In the genomic region with DNA sequence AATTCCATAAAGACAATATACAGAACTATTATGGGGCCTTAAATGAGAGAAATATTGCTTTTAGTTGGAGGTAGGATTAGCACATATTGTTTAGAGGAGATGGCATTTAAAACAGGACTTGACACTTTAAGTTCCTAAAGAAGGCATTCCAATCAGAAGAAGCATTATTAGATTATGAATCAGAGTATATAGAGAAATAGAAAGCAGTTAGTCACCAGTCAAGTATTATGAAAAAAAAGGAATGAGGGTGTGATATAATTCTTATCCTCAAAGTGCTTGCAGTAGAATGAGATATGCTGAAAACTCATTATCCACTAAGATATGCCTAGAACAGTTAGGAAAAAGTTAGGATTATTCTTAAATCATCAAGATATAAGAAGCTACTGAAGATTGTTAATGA, we compare ENCODE assay signal across 24 cellular contexts.
DNase-seq lines count a peak whose midpoint lies in the region; ATAC-seq, FAIRE-seq and TF ChIP-seq lines count a peak whose summit lies in the region.
"Had no signal": no experiment of that assay in that cellular context is flagged by ENCODE, and none has a peak within 500 bp of the region (broad histone marks: within the 10 kb centered on the region; RNA-seq: fewer than 3 reads in every experiment).

No MANE protein-coding gene starts in this region.

- H3K36me3 ChIP-seq in GM23248 (ENCODE audit: low read depth) (no peaks in the 10 kb centered on the region), astrocyte (ENCODE audit: insufficient read depth, low read length) (no peaks in the 10 kb centered on the region), skeletal muscle satellite cell (ENCODE audit: insufficient read depth, low read length) (no peaks in the 10 kb centered on the region)
- H3K36me3 ChIP-seq: SJCRH30 had no signal

- H3K9ac ChIP-seq in GM23248 = no peak overlapping the region
- no peak overlapping the region for H3K9ac ChIP-seq in astrocyte (ENCODE audit: low read length)
- H3K9ac ChIP-seq in skeletal muscle satellite cell (ENCODE audit: low read depth, low read length) = no peak overlapping the region

- peaks cover 3% of the 10 kb centered on the region for H3K9me3 Mint-ChIP-seq in astrocyte (ENCODE audit: unreplicated experiment)
- H3K9me3 Mint-ChIP-seq in natural killer cell treated with Interleukin-12 subunit alpha and Interleukin-12 subunit beta and Interleukin-15 and Interleukin-18, amount 100 ng/mL, for 72 hours = peaks cover 18% of the 10 kb centered on the region

- H3K4me2 ChIP-seq in GM23248 (ENCODE audit: unreplicated experiment) = peak overlapping the region; percentile 69
- H3K4me2 ChIP-seq in astrocyte (ENCODE audit: low read length) = peak overlapping the region; percentile 33
- H3K4me2 ChIP-seq in skeletal muscle satellite cell (ENCODE audit: low read length) = peak overlapping the region; percentile 28

- in situ Hi-C loops in GM23248 (cut with MboI) = no loop called here

- H4K20me1 ChIP-seq in GM23248 (ENCODE audit: insufficient read depth) = no peaks in the 10 kb centered on the region
- no peaks in the 10 kb centered on the region for H4K20me1 ChIP-seq in astrocyte (ENCODE audit: insufficient read depth, low read length)

- peaks cover 5% of the 10 kb centered on the region for H3K4me1 Mint-ChIP-seq in astrocyte (ENCODE audit: low read depth, unreplicated experiment)
- H3K4me1 Mint-ChIP-seq in natural killer cell treated with Interleukin-12 subunit alpha and Interleukin-12 subunit beta and Interleukin-15 and Interleukin-18, amount 100 ng/mL, for 72 hours (ENCODE audit: low read depth in 2 of 2) = no peaks in the 10 kb centered on the region
- H3K4me1 Mint-ChIP-seq: activated naive CD8-positive, alpha-beta T cell treated with anti-CD3 and anti-CD28 coated beads, Interleukin-2, amount 10 ng/mL, durations not matched to agents 7 days and 5 days; CD14-positive monocyte; stimulated activated memory B cell treated with anti-CD40 and anti-IgM and Interleukin-4, amounts not matched to agents 10 μg/mL and 1 μg/mL and 100 μg/mL, for 72 hours had no signal

- intact Hi-C loops in left colon (cut with DNase I, micrococcal nuclease) = no loop called here

- no peaks in the 10 kb centered on the region for H3K9me2 ChIP-seq in GM23248 (ENCODE audit: insufficient read depth)

- 0 out of 2 replicates have a peak overlapping the region, but pooled peaks have one; percentile 13 for H2AFZ ChIP-seq in GM23248
- H2AFZ ChIP-seq in astrocyte (ENCODE audit: low read depth, low read length) = no peak overlapping the region

- no peaks in the 10 kb centered on the region for H3K36me3 Mint-ChIP-seq in astrocyte (ENCODE audit: low read depth, unreplicated experiment)
- no peaks in the 10 kb centered on the region for H3K36me3 Mint-ChIP-seq in natural killer cell treated with Interleukin-12 subunit alpha and Interleukin-12 subunit beta and Interleukin-15 and Interleukin-18, amount 100 ng/mL, for 72 hours
- H3K36me3 Mint-ChIP-seq: activated naive CD8-positive, alpha-beta T cell treated with anti-CD3 and anti-CD28 coated beads, Interleukin-2, amount 10 ng/mL, durations not matched to agents 7 days and 5 days; CD14-positive monocyte; stimulated activated memory B cell treated with anti-CD40 and anti-IgM and Interleukin-4, amounts not matched to agents 10 μg/mL and 1 μg/mL and 100 μg/mL, for 72 hours had no signal

- no peak overlapping the region for H3K27ac Mint-ChIP-seq in astrocyte (ENCODE audit: unreplicated experiment)
- H3K27ac Mint-ChIP-seq in natural killer cell treated with Interleukin-12 subunit alpha and Interleukin-12 subunit beta and Interleukin-15 and Interleukin-18, amount 100 ng/mL, for 72 hours = no peak overlapping the region
- H3K27ac Mint-ChIP-seq: activated naive CD8-positive, alpha-beta T cell treated with anti-CD3 and anti-CD28 coated beads, Interleukin-2, amount 10 ng/mL, durations not matched to agents 7 days and 5 days; activated T-helper 1 cell treated with anti-CD3 and anti-CD28 coated beads, Interleukin-12 subunit alpha, Interleukin-12 subunit beta, Interleukin-2, Interleukin-4 antibody, amounts not matched to agents 30 ng/mL and 10 ng/mL and 1 ng/mL, durations not matched to agents 14 hours and 24 hours and 36 hours; CD14-positive monocyte; stimulated activated memory B cell treated with anti-CD40 and anti-IgM and Interleukin-4, amounts not matched to agents 10 μg/mL and 1 μg/mL and 100 μg/mL, for 72 hours had no signal

- no peak overlapping the region for H3K27ac ChIP-seq in GM23248
- no peak overlapping the region for H3K27ac ChIP-seq in astrocyte (ENCODE audit: low read depth, low read length)
- H3K27ac ChIP-seq: HL-60, SJCRH30 had no signal

- H3K79me2 ChIP-seq in GM23248 (ENCODE audit: insufficient read depth) (no peaks in the 10 kb centered on the region), astrocyte (ENCODE audit: insufficient read depth, low read length) (no peaks in the 10 kb centered on the region)

- DNase-seq in GM23248 (peak; percentile 77), astrocyte (ENCODE audit: low read depth) (peak; percentile 79), fibroblast of villous mesenchyme (ENCODE audit: low read depth) (peak; percentile 12), left colon (no peak), NCI-H2227 (lab: John Stamatoyannopoulos, UW; ENCODE audit: unreplicated experiment) (no peak)
- no peak for DNase-seq in natural killer cell treated with Interleukin-12 subunit alpha and Interleukin-12 subunit beta and Interleukin-15 and Interleukin-18, amount 100 ng/mL, for 72 hours (ENCODE audit: low spot score)
- DNase-seq: activated naive CD8-positive, alpha-beta T cell treated with anti-CD3 and anti-CD28 coated beads, Interleukin-2, amount 10 ng/mL, durations not matched to agents 7 days and 5 days; central memory CD4-positive, alpha-beta T cell; DMS153; effector CD4-positive, alpha-beta T cell; MV-4-11; NCI-H1930; NCI-H510A treated with DMSO at 0.1 percent for 48 hours; retina; SJCRH30; T-helper 9 cell had no signal

- H3K4me1 ChIP-seq in GM23248 (ENCODE audit: insufficient read depth) (peaks cover 13% of the 10 kb centered on the region), astrocyte (ENCODE audit: insufficient read depth, low read length) (no peaks in the 10 kb centered on the region), skeletal muscle satellite cell (ENCODE audit: control insufficient read depth, insufficient read depth, low read length) (peaks cover 9% of the 10 kb centered on the region)
- H3K4me1 ChIP-seq: SJCRH30 had no signal

- H3K9me3 ChIP-seq in GM23248 (ENCODE audit: low read depth) (no peaks in the 10 kb centered on the region), astrocyte (ENCODE audit: insufficient read depth, low read depth, low read length) (no peaks in the 10 kb centered on the region), skeletal muscle satellite cell (replicated peaks; ENCODE audit: low read length) (no peaks in the 10 kb centered on the region)
- H3K9me3 ChIP-seq: SJCRH30 had no signal

- 0 out of 2 replicates have a peak, but pooled peaks cover 10% of the 10 kb centered on the region for H3F3A ChIP-seq in GM23248 (ENCODE audit: insufficient read depth)

- no peaks in the 10 kb centered on the region for H3K27me3 Mint-ChIP-seq in astrocyte (ENCODE audit: low read depth, unreplicated experiment)
- H3K27me3 Mint-ChIP-seq in natural killer cell treated with Interleukin-12 subunit alpha and Interleukin-12 subunit beta and Interleukin-15 and Interleukin-18, amount 100 ng/mL, for 72 hours = no peaks in the 10 kb centered on the region
- H3K27me3 Mint-ChIP-seq: activated naive CD8-positive, alpha-beta T cell treated with anti-CD3 and anti-CD28 coated beads, Interleukin-2, amount 10 ng/mL, durations not matched to agents 7 days and 5 days; stimulated activated memory B cell treated with anti-CD40 and anti-IgM and Interleukin-4, amounts not matched to agents 10 μg/mL and 1 μg/mL and 100 μg/mL, for 72 hours had no signal

- H3K27me3 ChIP-seq in GM23248 (replicated peaks; ENCODE audit: insufficient read depth) = no peaks in the 10 kb centered on the region
- H3K27me3 ChIP-seq in astrocyte (ENCODE audit: insufficient read depth, low read length) = no peaks in the 10 kb centered on the region
- H3K27me3 ChIP-seq in skeletal muscle satellite cell (ENCODE audit: control insufficient read depth, insufficient read depth, low read length) = no peaks in the 10 kb centered on the region
- H3K27me3 ChIP-seq: SJCRH30 had no signal

- H3K4me3 ChIP-seq in GM23248 (no peak overlapping the region), astrocyte (ENCODE audit: insufficient read depth, low read depth, low read length) (no peak overlapping the region), fibroblast of villous mesenchyme (ENCODE audit: low read depth, low read length) (no peak overlapping the region), skeletal muscle satellite cell (ENCODE audit: low read length) (no peak overlapping the region)
- H3K4me3 ChIP-seq: SJCRH30 had no signal

- TF ChIP-seq CTCF in astrocyte (IDR thresholded peaks at IDR 0.05; ENCODE audit: insufficient read depth, low read depth, low read length) (no peak), fibroblast of villous mesenchyme (IDR thresholded peaks at IDR 0.05; ENCODE audit: insufficient read depth, low read depth, low read length) (no peak)

- H3K4me3 Mint-ChIP-seq in astrocyte (ENCODE audit: unreplicated experiment) = no peak overlapping the region
- no peak overlapping the region for H3K4me3 Mint-ChIP-seq in natural killer cell treated with Interleukin-12 subunit alpha and Interleukin-12 subunit beta and Interleukin-15 and Interleukin-18, amount 100 ng/mL, for 72 hours
- H3K4me3 Mint-ChIP-seq: activated naive CD8-positive, alpha-beta T cell treated with anti-CD3 and anti-CD28 coated beads, Interleukin-2, amount 10 ng/mL, durations not matched to agents 7 days and 5 days; activated T-helper 1 cell treated with anti-CD3 and anti-CD28 coated beads, Interleukin-12 subunit alpha, Interleukin-12 subunit beta, Interleukin-2, Interleukin-4 antibody, amounts not matched to agents 30 ng/mL and 10 ng/mL and 1 ng/mL, durations not matched to agents 14 hours and 24 hours and 36 hours; CD14-positive monocyte; stimulated activated memory B cell treated with anti-CD40 and anti-IgM and Interleukin-4, amounts not matched to agents 10 μg/mL and 1 μg/mL and 100 μg/mL, for 72 hours had no signal

- ATAC-seq in HG03196 (IDR thresholded peaks at IDR 0.05; ENCODE audit: unreplicated experiment) (no peak), left colon (no peak)
- ATAC-seq in natural killer cell treated with Interleukin-12 subunit alpha and Interleukin-12 subunit beta and Interleukin-15 and Interleukin-18, amount 100 ng/mL, for 72 hours = no peak
- ATAC-seq: left lobe of liver; stimulated activated memory B cell treated with anti-CD40 and anti-IgM and Interleukin-4, amounts not matched to agents 10 μg/mL and 1 μg/mL and 100 μg/mL, for 72 hours had no signal

- FAIRE-seq in astrocyte (lab: Jason Lieb, UNC) = peak; percentile 29
- FAIRE-seq: GM18507 had no signal

Comparison
In these comparisons a context has a peak if more than half of its experiments do, and no peak if none do; other contexts are left out.
1. DNase-seq: peak in GM23248 (single experiment), astrocyte (single experiment) and fibroblast of villous mesenchyme (single experiment); none in natural killer cell treated with Interleukin-12 subunit alpha and Interleukin-12 subunit beta and Interleukin-15 and Interleukin-18, amount 100 ng/mL, for 72 hours (single experiment), left colon (0 of 2) and NCI-H2227 (single experiment).
2. Peak in every context shown above with its lines, with median percentiles within 50 percentile points of each other: H3K4me2 ChIP-seq.